In genomic region chr1:59183918-59184317, GRCh38 we compare ENCODE assay signal across 23 cellular contexts.
"Had no signal": no experiment of that assay in that cellular context is flagged by ENCODE, and none has a peak within 500 bp of the region (broad histone marks: within the 10 kb centered on the region; RNA-seq: fewer than 3 reads in every experiment).

No MANE protein-coding gene starts in this region.

- H3K27me3 ChIP-seq: SJCRH30 had no signal

- H3K4me3 ChIP-seq: SJCRH30 had no signal

- DNase-seq: activated CD4-positive, alpha-beta memory T cell treated with anti-CD3 and anti-CD28 coated beads, Interleukin-2, amount 10 ng/mL, durations not matched to agents 7 days and 5 days; activated CD4-positive, alpha-beta T cell treated with anti-CD3 and anti-CD28 coated beads for 36 hours; activated CD4-positive, alpha-beta T cell treated with anti-CD3 and anti-CD28 coated beads, Interleukin-2, amount 50 U/mL, for 1 hour; activated gamma-delta T cell; activated naive CD4-positive, alpha-beta T cell treated with anti-CD3 and anti-CD28 coated beads for 36 hours; activated T-cell treated with anti-CD3 and anti-CD28 coated beads for 4 hours; activated T-cell treated with anti-CD3 and anti-CD28 coated beads, Interleukin-2, amount 50 U/mL, for 48 hours; amygdala; MM.1S; NCI-H146; NCI-H1930; NCI-H2171; NCI-H345; NCI-H510A; NCI-H69; NK-92 treated with Interleukin-12 subunit alpha and Interleukin-12 subunit beta, amount 100 ng/mL, for 24 hours; OCI-M1; Right ventricle myocardium superior; SJCRH30; SK-N-SH; T-helper 1 cell; WERI-Rb-1 had no signal

- H3K9me3 ChIP-seq: SJCRH30, SK-N-SH had no signal

- H3K9ac ChIP-seq: SK-N-SH had no signal

- H3K4me2 ChIP-seq: SK-N-SH had no signal

- H3K27ac ChIP-seq: RWPE1, SJCRH30, WERI-Rb-1 had no signal

- H3K36me3 ChIP-seq: SJCRH30, WERI-Rb-1 had no signal
